11 cellular contexts compared by ENCODE assay signal in genomic region chr13:49409008-49409407, GRCh38.
"Had no signal": no experiment of that assay in that cellular context is flagged by ENCODE, and none has a peak within 500 bp of the region (broad histone marks: within the 10 kb centered on the region; RNA-seq: fewer than 3 reads in every experiment).

No MANE protein-coding gene starts in this region.

- H3K27me3 Mint-ChIP-seq: activated T-helper 17 cell treated with anti-CD3 and anti-CD28 coated beads, Interleukin-2, amount 50 U/mL, for 72 hours had no signal

- H3K4me3 ChIP-seq: ascending aorta, esophagus muscularis mucosa, tibial artery, uterus had no signal

- ATAC-seq: activated T-helper 17 cell treated with anti-CD3 and anti-CD28 coated beads, Interleukin-2, amount 50 U/mL, for 72 hours; T-cell had no signal

- H3K4me1 ChIP-seq: ascending aorta, tibial artery, uterus had no signal

- H3K4me3 Mint-ChIP-seq: activated naive CD4-positive, alpha-beta T cell treated with anti-CD3 and anti-CD28 coated beads for 36 hours; activated T-helper 17 cell treated with anti-CD3 and anti-CD28 coated beads, Interleukin-2, amount 50 U/mL, for 72 hours; T-cell had no signal

- H3K27ac ChIP-seq: ascending aorta, esophagus muscularis mucosa, tibial artery, uterus had no signal

- H3K27me3 ChIP-seq: ascending aorta, esophagus muscularis mucosa, tibial artery, uterus had no signal

- H3K27ac Mint-ChIP-seq: activated naive CD4-positive, alpha-beta T cell treated with anti-CD3 and anti-CD28 coated beads for 36 hours; activated T-helper 17 cell treated with anti-CD3 and anti-CD28 coated beads, Interleukin-2, amount 50 U/mL, for 72 hours; T-cell had no signal

- H3K36me3 ChIP-seq: ascending aorta, esophagus muscularis mucosa, tibial artery, uterus had no signal

- DNase-seq: activated CD4-positive, alpha-beta T cell treated with anti-CD3 and anti-CD28 coated beads, Interleukin-2, amount 50 U/mL, for 48 hours; activated CD4-positive, CD25-positive, alpha-beta regulatory T cell treated with anti-CD3 and anti-CD28 coated beads, Interleukin-2, amount 50 U/mL, for 72 hours; activated naive CD4-positive, alpha-beta T cell treated with anti-CD3 and anti-CD28 coated beads for 36 hours; stimulated activated CD4-positive, alpha-beta T cell treated with anti-CD3 and anti-CD28 coated beads, Interleukin-1b, Interleukin-23, amount 100 ng/mL, for 48 hours; T-cell; T-helper 9 cell; tibial artery; uterus had no signal

- H3K4me1 Mint-ChIP-seq: activated T-helper 17 cell treated with anti-CD3 and anti-CD28 coated beads, Interleukin-2, amount 50 U/mL, for 72 hours; T-cell had no signal
